Comparison of ENCODE assay signal across 1 cellular context in genomic region chr4:41215155-41215554, GRCh38.
TF ChIP-seq lines count a peak whose summit lies in the region.

No MANE protein-coding gene starts in this region.

TF ChIP-seq in HCT116, 20 proteins besides CTCF, POLR2A, EP300 and RAD21 (continued from another document):
- TF ChIP-seq ZBTB33 (IDR thresholded peaks at IDR 0.05; ENCODE audit: extremely low read depth, insufficient replicate concordance, low read length) (no peak), ZFX (IDR thresholded peaks at IDR 0.05) (no peak)
